ENCODE assay signal across 13 cellular contexts in the genomic region with DNA sequence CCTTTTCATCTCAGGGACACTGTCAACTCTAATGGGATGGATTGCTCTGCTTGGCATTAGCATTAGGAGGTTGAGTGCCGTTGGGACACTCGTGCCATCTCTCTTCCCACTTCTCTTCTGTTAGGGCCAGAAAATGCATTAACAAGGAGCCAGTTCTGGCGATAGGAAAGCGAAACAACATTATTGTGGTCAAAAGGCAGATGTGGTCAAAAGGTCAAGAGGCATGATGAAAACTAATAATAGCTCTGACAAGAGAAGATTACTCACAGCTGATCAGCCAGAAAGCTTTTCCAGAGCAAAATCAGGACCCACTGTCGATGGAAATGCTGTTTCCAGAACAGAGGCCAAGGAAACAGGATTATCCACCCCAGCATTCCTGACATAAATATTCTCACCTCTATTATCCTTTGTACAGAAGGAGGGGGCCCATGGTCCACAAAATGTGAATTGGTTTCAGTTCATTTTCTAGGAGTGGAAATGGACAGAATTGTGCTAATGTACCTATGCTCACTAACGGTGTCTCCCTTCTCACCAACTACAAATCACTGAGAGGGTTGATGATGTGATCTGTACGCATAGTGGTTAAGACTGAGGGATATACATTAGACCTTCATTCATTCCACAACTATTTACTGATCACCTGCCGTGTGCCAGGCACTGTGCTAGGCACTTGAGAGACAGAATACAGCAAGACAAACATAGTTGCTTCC.
DNase-seq lines count a peak whose midpoint lies in the region; ATAC-seq and TF ChIP-seq lines count a peak whose summit lies in the region.
"Had no signal": no experiment of that assay in that cellular context is flagged by ENCODE, and none has a peak within 500 bp of the region (broad histone marks: within the 10 kb centered on the region; RNA-seq: fewer than 3 reads in every experiment).

No MANE protein-coding gene starts in this region.

- H3K4me3 Mint-ChIP-seq in activated naive CD8-positive, alpha-beta T cell treated with anti-CD3 and anti-CD28 coated beads for 36 hours, result no peak overlapping the region
- H3K4me3 Mint-ChIP-seq: CD4-positive, CD25-positive, alpha-beta regulatory T cell had no signal

- H3K27me3 Mint-ChIP-seq in activated naive CD8-positive, alpha-beta T cell treated with anti-CD3 and anti-CD28 coated beads for 36 hours, result peaks cover 12% of the 10 kb centered on the region
- H3K27me3 Mint-ChIP-seq: CD4-positive, CD25-positive, alpha-beta regulatory T cell had no signal

- no peaks in the 10 kb centered on the region for H3K27me3 ChIP-seq in fibroblast of lung (ENCODE audit: control insufficient read depth, insufficient read depth, low read length)

- no peaks in the 10 kb centered on the region for H4K20me1 ChIP-seq in fibroblast of lung (ENCODE audit: control insufficient read depth, extremely low read depth, insufficient read depth, low read length)

- no peak overlapping the region for H3K9ac ChIP-seq in fibroblast of lung (ENCODE audit: insufficient read depth, low read length)

- H3K4me3 ChIP-seq in fibroblast of lung (replicated peaks in 1 of 4; ENCODE audit: control extremely low read depth in 1 of 4, insufficient read depth in 1 of 4, low read depth in 3 of 4, low read length in 4 of 4), result no peak overlapping the region
- H3K4me3 ChIP-seq: HAP-1 had no signal

- ATAC-seq in GM19397 (IDR thresholded peaks at IDR 0.05; ENCODE audit: unreplicated experiment) (peak; percentile 57), HG03521 (IDR thresholded peaks at IDR 0.05; ENCODE audit: unreplicated experiment) (peak; percentile 67)

- H3K36me3 ChIP-seq in fibroblast of lung (ENCODE audit: control insufficient read depth, insufficient read depth, low read length), result no peaks in the 10 kb centered on the region
- H3K36me3 ChIP-seq: HAP-1 had no signal

- no peak overlapping the region for H2AFZ ChIP-seq in fibroblast of lung (ENCODE audit: low read length)

- H3K27ac Mint-ChIP-seq in activated naive CD8-positive, alpha-beta T cell treated with anti-CD3 and anti-CD28 coated beads for 36 hours, result no peak overlapping the region
- H3K27ac Mint-ChIP-seq: CD4-positive, CD25-positive, alpha-beta regulatory T cell had no signal

- no peak overlapping the region for H3K27ac ChIP-seq in fibroblast of lung (ENCODE audit: insufficient read depth, low read length)

- H3K9me3 Mint-ChIP-seq in activated naive CD8-positive, alpha-beta T cell treated with anti-CD3 and anti-CD28 coated beads for 36 hours, result no peaks in the 10 kb centered on the region

- H3K4me1 ChIP-seq in fibroblast of lung (ENCODE audit: control insufficient read depth, extremely low read depth, insufficient read depth, low read length), result peaks cover 5% of the 10 kb centered on the region
- H3K4me1 ChIP-seq: HAP-1 had no signal

- H3K36me3 Mint-ChIP-seq in activated naive CD8-positive, alpha-beta T cell treated with anti-CD3 and anti-CD28 coated beads for 36 hours, result no peaks in the 10 kb centered on the region
- H3K36me3 Mint-ChIP-seq: CD4-positive, CD25-positive, alpha-beta regulatory T cell had no signal

- no peak overlapping the region for H3K4me2 ChIP-seq in fibroblast of lung (ENCODE audit: extremely low read depth, insufficient read depth, low read length)

- TF ChIP-seq CTCF in AG09319 (IDR thresholded peaks at IDR 0.05; ENCODE audit: low read depth, low read length) (no peak), fibroblast of lung (conservative IDR thresholded peaks at IDR 0.05 in 1 of 2, IDR thresholded peaks at IDR 0.05 in 1 of 2; ENCODE audit: low read depth in 1 of 2, low read length in 2 of 2) (no peak)

- H3K4me1 Mint-ChIP-seq in activated naive CD8-positive, alpha-beta T cell treated with anti-CD3 and anti-CD28 coated beads for 36 hours, result no peaks in the 10 kb centered on the region
- H3K4me1 Mint-ChIP-seq: CD4-positive, CD25-positive, alpha-beta regulatory T cell had no signal

- peak; percentile 37 for DNase-seq in AG09319 (ENCODE audit: extremely low read depth, low read depth)
- DNase-seq in fibroblast of lung (ENCODE audit: low read depth in 2 of 2), result peak; percentile 62 to 82
- no peak for DNase-seq in DMS79 treated with DMSO at 0.1 percent for 48 hours (lab: John Stamatoyannopoulos, UW)
- DNase-seq in effector CD8-positive, alpha-beta T cell (lab: John Stamatoyannopoulos, UW), result no peak
- DNase-seq in activated naive CD8-positive, alpha-beta T cell treated with anti-CD3 and anti-CD28 coated beads for 36 hours, result no peak
- no peak for DNase-seq in NCI-H1694 treated with DMSO at 0.1 percent for 48 hours (lab: John Stamatoyannopoulos, UW)
- DNase-seq: activated CD4-positive, alpha-beta T cell treated with anti-CD3 and anti-CD28 coated beads, Interleukin-2, amount 50 U/mL, for 48 hours; CD4-positive, CD25-positive, alpha-beta regulatory T cell; NCI-H446 treated with DMSO at 0.1 percent for 48 hours; occipital lobe had no signal

- no peaks in the 10 kb centered on the region for H3K9me3 ChIP-seq in fibroblast of lung (ENCODE audit: control insufficient read depth, insufficient read depth, low read depth, low read length)
- H3K9me3 ChIP-seq: HAP-1 had no signal

- no peaks in the 10 kb centered on the region for H3K79me2 ChIP-seq in fibroblast of lung (ENCODE audit: control insufficient read depth, insufficient read depth, low read length)

Comparison
In these comparisons a context has a peak if more than half of its experiments do, and no peak if none do; other contexts are left out.
1. DNase-seq: peak in AG09319 (single experiment) and fibroblast of lung (2 of 2); none in DMS79 treated with DMSO at 0.1 percent for 48 hours (single experiment), effector CD8-positive, alpha-beta T cell (single experiment), activated naive CD8-positive, alpha-beta T cell treated with anti-CD3 and anti-CD28 coated beads for 36 hours (single experiment) and NCI-H1694 treated with DMSO at 0.1 percent for 48 hours (single experiment).